In genomic region chr16:88883946-88884345, GRCh38 we compare ENCODE assay signal across 24 cellular contexts. TPM values are rescaled to one million over a fixed set of nuclear protein-coding genes. Genes with fewer than 3 reads are reported as not detected.
"Had no signal": no experiment of that assay in that cellular context is flagged by ENCODE, and none has a peak within 500 bp of the region (broad histone marks: within the 10 kb centered on the region; RNA-seq: fewer than 3 reads in every experiment).

No MANE protein-coding gene starts in this region.

- H3K27ac ChIP-seq: heart left ventricle, skin epidermis, suprapubic skin, vagina had no signal

- H3K36me3 Mint-ChIP-seq: activated naive CD4-positive, alpha-beta T cell treated with anti-CD3 and anti-CD28 coated beads, Interleukin-2, amount 50 U/mL, for 24 hours; natural killer cell had no signal

- H3K9me3 ChIP-seq: heart left ventricle, suprapubic skin, vagina had no signal

- H3K27ac Mint-ChIP-seq: activated CD4-positive, alpha-beta T cell treated with anti-CD3 and anti-CD28 coated beads, Interleukin-2, amount 10 ng/mL, durations not matched to agents 24 days and 14 days; activated naive CD4-positive, alpha-beta T cell treated with anti-CD3 and anti-CD28 coated beads, Interleukin-2, amount 50 U/mL, for 24 hours; activated T-cell treated with anti-CD3 and anti-CD28 coated beads, Interleukin-2, amount 50 U/mL, for 72 hours; memory B cell; natural killer cell; stimulated activated naive CD8-positive, alpha-beta T cell treated with anti-CD3 and anti-CD28 coated beads, Interleukin-15, Interleukin-2, amounts not matched to agents 100 ng/mL and 50 ng/mL, for 24 hours; T-helper 1 cell treated with Interleukin-12 subunit alpha and Interleukin-12 subunit beta and Interleukin-4 antibody, amounts not matched to agents 30 μg/mL and 1 μg/mL, for 36 hours had no signal

- DNase-seq: activated CD4-positive, alpha-beta T cell treated with anti-CD3 and anti-CD28 coated beads, Interleukin-2, amount 10 ng/mL, durations not matched to agents 24 days and 14 days; activated CD8-positive, alpha-beta memory T cell treated with anti-CD3 and anti-CD28 coated beads, Interleukin-2, amount 50 U/mL, for 48 hours; activated effector memory CD4-positive, alpha-beta T cell treated with anti-CD3 and anti-CD28 coated beads, Interleukin-2, amount 50 U/mL, for 16 hours; activated T-cell treated with anti-CD3 and anti-CD28 coated beads, Interleukin-2, amount 50 U/mL, for 72 hours; cerebellar nuclear complex; cortex of kidney; heart left ventricle; kidney glomerular epithelial cell; left ventricle myocardium superior; natural killer cell; retina; trophoblast cell had no signal

- H3K36me3 ChIP-seq: vagina had no signal

- H3K9me3 Mint-ChIP-seq: activated CD4-positive, alpha-beta T cell treated with anti-CD3 and anti-CD28 coated beads, Interleukin-2, amount 10 ng/mL, durations not matched to agents 24 days and 14 days; activated naive CD4-positive, alpha-beta T cell treated with anti-CD3 and anti-CD28 coated beads, Interleukin-2, amount 50 U/mL, for 24 hours; activated T-cell treated with anti-CD3 and anti-CD28 coated beads, Interleukin-2, amount 50 U/mL, for 72 hours; memory B cell; natural killer cell; stimulated activated naive CD8-positive, alpha-beta T cell treated with anti-CD3 and anti-CD28 coated beads, Interleukin-15, Interleukin-2, amounts not matched to agents 100 ng/mL and 50 ng/mL, for 24 hours; T-helper 1 cell treated with Interleukin-12 subunit alpha and Interleukin-12 subunit beta and Interleukin-4 antibody, amounts not matched to agents 30 μg/mL and 1 μg/mL, for 36 hours had no signal

- H3K27me3 Mint-ChIP-seq: activated CD4-positive, alpha-beta T cell treated with anti-CD3 and anti-CD28 coated beads, Interleukin-2, amount 10 ng/mL, durations not matched to agents 24 days and 14 days; activated naive CD4-positive, alpha-beta T cell treated with anti-CD3 and anti-CD28 coated beads, Interleukin-2, amount 50 U/mL, for 24 hours; memory B cell; stimulated activated naive CD8-positive, alpha-beta T cell treated with anti-CD3 and anti-CD28 coated beads, Interleukin-15, Interleukin-2, amounts not matched to agents 100 ng/mL and 50 ng/mL, for 24 hours had no signal

- FAIRE-seq: astrocyte, bronchial epithelial cell, endometrium, frontal cortex had no signal

- H3K4me3 Mint-ChIP-seq: activated CD4-positive, alpha-beta T cell treated with anti-CD3 and anti-CD28 coated beads, Interleukin-2, amount 10 ng/mL, durations not matched to agents 24 days and 14 days; activated naive CD4-positive, alpha-beta T cell treated with anti-CD3 and anti-CD28 coated beads, Interleukin-2, amount 50 U/mL, for 24 hours; activated T-cell treated with anti-CD3 and anti-CD28 coated beads, Interleukin-2, amount 50 U/mL, for 72 hours; memory B cell; natural killer cell; stimulated activated naive CD8-positive, alpha-beta T cell treated with anti-CD3 and anti-CD28 coated beads, Interleukin-15, Interleukin-2, amounts not matched to agents 100 ng/mL and 50 ng/mL, for 24 hours; T-helper 1 cell treated with Interleukin-12 subunit alpha and Interleukin-12 subunit beta and Interleukin-4 antibody, amounts not matched to agents 30 μg/mL and 1 μg/mL, for 36 hours had no signal

- H3K27me3 ChIP-seq: suprapubic skin, vagina had no signal

- H3K4me3 ChIP-seq: heart left ventricle, skin epidermis, suprapubic skin, vagina had no signal

RNA-seq across cellular contexts. Expression of gene PABPN1L, which starts 17.5 kb away (rescaled TPM):
- total RNA-seq: activated CD4-positive, alpha-beta T cell treated with anti-CD3 and anti-CD28 coated beads, Interleukin-2, amount 10 ng/mL, durations not matched to agents 24 days and 14 days; activated T-cell treated with anti-CD3 and anti-CD28 coated beads, Interleukin-2, amount 50 U/mL, for 72 hours; astrocyte; bronchial epithelial cell; frontal cortex; heart left ventricle; left ventricle myocardium superior; mucosa of gallbladder; suprapubic skin; vagina had no signal
- polyA plus RNA-seq: heart left ventricle had no signal
